In genomic region chr1:115340879-115341278, GRCh38 we compare ENCODE assay signal across 1 cellular context.
TF ChIP-seq lines count a peak whose summit lies in the region.

No MANE protein-coding gene starts in this region.

TF ChIP-seq in HepG2, 621 proteins besides CTCF, POLR2A, EP300 and RAD21 (continued from another document):
- TF ChIP-seq ZNF414 (CRISPR knock-in tag; IDR thresholded peaks at IDR 0.05) (no peak), ZNF343 (CRISPR knock-in tag; IDR thresholded peaks at IDR 0.05) (no peak), MTF2 (CRISPR knock-in tag; IDR thresholded peaks at IDR 0.05; ENCODE audit: borderline replicate concordance) (no peak), MAX (IDR thresholded peaks at IDR 0.05) (no peak), AKAP8 (CRISPR knock-in tag; IDR thresholded peaks at IDR 0.05) (no peak), CEBPZ (IDR thresholded peaks at IDR 0.05; ENCODE audit: low read length) (no peak), ZNF773 (CRISPR knock-in tag; IDR thresholded peaks at IDR 0.05; ENCODE audit: borderline replicate concordance) (no peak), RARA (CRISPR knock-in tag; IDR thresholded peaks at IDR 0.05) (no peak), ZNF546 (CRISPR knock-in tag; conservative IDR thresholded peaks at IDR 0.05) (no peak), MEIS1 (CRISPR knock-in tag; IDR thresholded peaks at IDR 0.05; ENCODE audit: borderline replicate concordance) (no peak), ZEB1 (IDR thresholded peaks at IDR 0.05; ENCODE audit: insufficient replicate concordance, low read depth) (no peak), KLF16 (CRISPR knock-in tag; IDR thresholded peaks at IDR 0.05) (no peak), TBP (CRISPR knock-in tag; IDR thresholded peaks at IDR 0.05) (no peak), ZNF816 (CRISPR knock-in tag; IDR thresholded peaks at IDR 0.05; ENCODE audit: borderline replicate concordance) (no peak), SRY (CRISPR knock-in tag; IDR thresholded peaks at IDR 0.05) (no peak), ZNF7 (CRISPR knock-in tag; IDR thresholded peaks at IDR 0.05) (no peak), MBD4 (IDR thresholded peaks at IDR 0.05; ENCODE audit: borderline replicate concordance, low read length) (no peak)
